In genomic region chr17:43356999-43357398, GRCh38 we compare ENCODE assay signal across 14 cellular contexts. TPM values are rescaled to one million over a fixed set of nuclear protein-coding genes. Genes with fewer than 3 reads are reported as not detected.
DNase-seq lines count a peak whose midpoint lies in the region; ATAC-seq, FAIRE-seq and TF ChIP-seq lines count a peak whose summit lies in the region.
"Had no signal": no experiment of that assay in that cellular context is flagged by ENCODE, and none has a peak within 500 bp of the region (broad histone marks: within the 10 kb centered on the region; RNA-seq: fewer than 3 reads in every experiment).

No MANE protein-coding gene starts in this region.

- H3K36me3 ChIP-seq in bronchial epithelial cell (ENCODE audit: control insufficient read depth, insufficient read depth, low read length), result no peaks in the 10 kb centered on the region
- H3K36me3 ChIP-seq: BLaER1 treated with 17β-estradiol and CSF1 and Interleukin-3, amounts not matched to agents 10 nM and 100 nM had no signal

- no peak; the same call in 1 of the 2 replicates for TF ChIP-seq EP300 in Ishikawa (IDR thresholded peaks at IDR 0.05; ENCODE audit: borderline replicate concordance)

- no peak overlapping the region for H3K4me3 ChIP-seq in bronchial epithelial cell (ENCODE audit: low read depth, low read length)
- H3K4me3 ChIP-seq: BLaER1 treated with 17β-estradiol and CSF1 and Interleukin-3, amounts not matched to agents 10 nM and 100 nM had no signal

- DNase-seq in AG08395 (ENCODE audit: low spot score) (peak; percentile 69), bronchial epithelial cell (ENCODE audit: low read depth) (peak; percentile 93), myocyte (ENCODE audit: low read depth) (peak; percentile 95), NCI-H510A treated with DMSO at 0.1 percent for 48 hours (lab: John Stamatoyannopoulos, UW) (no peak), caudate nucleus (lab: John Stamatoyannopoulos, UW) (no peak)
- DNase-seq: activated CD4-positive, alpha-beta T cell treated with anti-CD3 and anti-CD28 coated beads, Interleukin-2, amount 50 U/mL, for 1 hour; activated naive CD4-positive, alpha-beta T cell treated with Interleukin-2 at 50 U/mL for 16 hours; naive B cell had no signal

- FAIRE-seq in bronchial epithelial cell (lab: Jason Lieb, UNC), result no peak

- ATAC-seq in GM21529 (IDR thresholded peaks at IDR 0.05; ENCODE audit: unreplicated experiment) (no peak), HG02840 (IDR thresholded peaks at IDR 0.05; ENCODE audit: low FRiP score, unreplicated experiment) (no peak)
- ATAC-seq: HCT116; stimulated activated memory B cell treated with anti-CD40 and anti-IgM and Interleukin-4, amounts not matched to agents 10 μg/mL and 1 μg/mL and 100 μg/mL, for 72 hours had no signal

- H3K27me3 ChIP-seq in bronchial epithelial cell (ENCODE audit: control insufficient read depth, insufficient read depth, low read length), result no peaks in the 10 kb centered on the region
- H3K27me3 ChIP-seq: BLaER1 treated with 17β-estradiol and CSF1 and Interleukin-3, amounts not matched to agents 10 nM and 100 nM had no signal

- TF ChIP-seq RAD21 in Ishikawa (IDR thresholded peaks at IDR 0.05; ENCODE audit: low read depth), result no peak

- H3K27ac ChIP-seq in caudate nucleus (ENCODE audit: low read depth, low read length), result no peak overlapping the region
- H3K27ac ChIP-seq: BLaER1 treated with 17β-estradiol and CSF1 and Interleukin-3, amounts not matched to agents 10 nM and 100 nM had no signal

- no peak for TF ChIP-seq CTCF in bronchial epithelial cell (IDR thresholded peaks at IDR 0.05; ENCODE audit: insufficient read depth, low read length, severe bottlenecking)

TF ChIP-seq in Ishikawa, 13 proteins besides CTCF, POLR2A, EP300 and RAD21:
- TF ChIP-seq CREB1 (IDR thresholded peaks at IDR 0.05; ENCODE audit: low read depth) (no peak), FOXM1 (IDR thresholded peaks at IDR 0.05; ENCODE audit: borderline replicate concordance, low read depth) (no peak), MAX (IDR thresholded peaks at IDR 0.05) (no peak), TCF12 (IDR thresholded peaks at IDR 0.05; ENCODE audit: low read depth) (no peak), TEAD4 (IDR thresholded peaks at IDR 0.05) (peak; percentile 61; the same call in 1 of the 2 replicates), TAF1 (IDR thresholded peaks at IDR 0.05; ENCODE audit: low read depth) (no peak)

RNA-seq across cellular contexts. Expression of gene ARL4D, which starts 41.8 kb away (rescaled TPM):
- total RNA-seq in bronchial epithelial cell, result 71.1 and 90.3 TPM in 2 replicates
- 54.6 and 70.4 TPM in 2 replicates for total RNA-seq in myocyte
- 68.6 TPM for polyA plus RNA-seq in myocyte (2012)

Comparison
In these comparisons a context has a peak if more than half of its experiments do, and no peak if none do; other contexts are left out.
1. DNase-seq: peak in AG08395 (single experiment), bronchial epithelial cell (single experiment) and myocyte (single experiment); none in NCI-H510A treated with DMSO at 0.1 percent for 48 hours (single experiment) and caudate nucleus (0 of 61).